2 cellular contexts compared by ENCODE assay signal in genomic region chr7:27779873-27780272, GRCh38.
TF ChIP-seq lines count a peak whose summit lies in the region.

No MANE protein-coding gene starts in this region.

TF ChIP-seq in HCT116, 20 proteins besides CTCF, POLR2A, EP300 and RAD21 (continued from another document):
- TF ChIP-seq REST (IDR thresholded peaks at IDR 0.05; ENCODE audit: low read depth) = no peak
- no peak for TF ChIP-seq SIN3A (IDR thresholded peaks at IDR 0.05; ENCODE audit: low read depth)
- TF ChIP-seq EGR1 (IDR thresholded peaks at IDR 0.05; ENCODE audit: low read depth) = no peak
- no peak for TF ChIP-seq JUND (IDR thresholded peaks at IDR 0.05)
- no peak for TF ChIP-seq CEBPB (IDR thresholded peaks at IDR 0.05; ENCODE audit: low read depth)
- no peak for TF ChIP-seq MAX (IDR thresholded peaks at IDR 0.05)

TF ChIP-seq in GM23338, 12 proteins besides CTCF, POLR2A, EP300 and RAD21:
- TF ChIP-seq REST (IDR thresholded peaks at IDR 0.05; ENCODE audit: unreplicated experiment) = no peak
- no peak for TF ChIP-seq STAT1 (IDR thresholded peaks at IDR 0.05; ENCODE audit: unreplicated experiment)
- TF ChIP-seq ZNF331 (CRISPR knock-in tag; IDR thresholded peaks at IDR 0.05; ENCODE audit: low read depth) = no peak
- no peak for TF ChIP-seq EZH2 (IDR thresholded peaks at IDR 0.05; ENCODE audit: low read depth, unreplicated experiment)
- TF ChIP-seq ZNF114 (CRISPR knock-in tag; IDR thresholded peaks at IDR 0.05) = no peak
- TF ChIP-seq ETS1 (IDR thresholded peaks at IDR 0.05) = no peak
- no peak for TF ChIP-seq NANOG (IDR thresholded peaks at IDR 0.05; ENCODE audit: borderline replicate concordance)
- no peak for TF ChIP-seq POLR2AphosphoS5 (IDR thresholded peaks at IDR 0.05; ENCODE audit: low read depth)
- TF ChIP-seq ZNF462 (CRISPR knock-in tag; IDR thresholded peaks at IDR 0.05) = no peak
- no peak for TF ChIP-seq JUNB (IDR thresholded peaks at IDR 0.05; ENCODE audit: unreplicated experiment)
- TF ChIP-seq EZH2phosphoT487 (IDR thresholded peaks at IDR 0.05; ENCODE audit: unreplicated experiment) = no peak
- no peak for TF ChIP-seq CREB1 (CRISPR knock-in tag; IDR thresholded peaks at IDR 0.05; ENCODE audit: low read depth)
